In the genomic region with DNA sequence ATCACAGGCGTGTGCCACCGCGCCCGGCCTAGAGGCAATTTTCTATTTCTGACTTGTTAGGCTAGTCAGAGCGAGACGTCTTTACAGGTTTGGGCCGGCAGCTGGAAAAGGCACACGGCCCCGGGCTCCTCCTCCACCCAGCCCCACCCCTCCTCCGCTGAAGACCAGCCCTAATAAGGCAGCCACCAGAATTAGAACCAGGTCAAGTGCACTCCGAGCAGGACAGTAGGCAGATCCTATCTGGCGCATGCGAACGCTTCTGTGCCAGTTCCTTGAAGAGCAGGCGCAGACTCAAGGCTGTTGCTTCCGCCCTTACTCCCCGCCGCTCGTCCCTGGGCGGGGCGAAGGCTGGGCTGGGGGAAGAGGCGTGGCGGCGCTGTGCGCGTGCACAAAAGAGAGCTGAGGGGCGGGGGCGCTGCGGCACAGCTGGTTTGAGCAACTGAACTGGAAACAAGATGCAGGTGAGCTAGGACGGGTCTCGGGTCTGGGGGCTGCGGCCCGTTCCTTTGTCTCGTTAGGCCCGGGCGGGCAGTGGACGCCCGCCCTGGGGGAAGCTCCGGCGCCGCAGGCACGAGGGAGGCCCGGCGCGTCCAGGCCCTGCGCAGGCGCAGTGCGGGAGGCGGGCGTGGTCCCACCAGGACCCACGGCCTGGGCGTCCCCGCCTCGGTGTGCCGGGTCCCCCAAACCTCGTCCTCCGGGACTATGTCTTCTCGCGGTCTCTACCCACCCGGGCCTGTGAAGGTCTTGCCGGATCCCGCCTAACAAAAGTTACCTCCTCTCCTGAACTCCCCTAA, we compare ENCODE assay signal across 1 cellular context.
TF ChIP-seq lines count a peak whose summit lies in the region.

PDCL3 (plus strand) TSS at position 381 of the 794 bp plus-strand sequence; CDS start at position 456, 75 bp downstream.

TF ChIP-seq in HepG2, 621 proteins besides CTCF, POLR2A, EP300 and RAD21 (continued from another document and continues in another):
- TF ChIP-seq, protein P1, sequence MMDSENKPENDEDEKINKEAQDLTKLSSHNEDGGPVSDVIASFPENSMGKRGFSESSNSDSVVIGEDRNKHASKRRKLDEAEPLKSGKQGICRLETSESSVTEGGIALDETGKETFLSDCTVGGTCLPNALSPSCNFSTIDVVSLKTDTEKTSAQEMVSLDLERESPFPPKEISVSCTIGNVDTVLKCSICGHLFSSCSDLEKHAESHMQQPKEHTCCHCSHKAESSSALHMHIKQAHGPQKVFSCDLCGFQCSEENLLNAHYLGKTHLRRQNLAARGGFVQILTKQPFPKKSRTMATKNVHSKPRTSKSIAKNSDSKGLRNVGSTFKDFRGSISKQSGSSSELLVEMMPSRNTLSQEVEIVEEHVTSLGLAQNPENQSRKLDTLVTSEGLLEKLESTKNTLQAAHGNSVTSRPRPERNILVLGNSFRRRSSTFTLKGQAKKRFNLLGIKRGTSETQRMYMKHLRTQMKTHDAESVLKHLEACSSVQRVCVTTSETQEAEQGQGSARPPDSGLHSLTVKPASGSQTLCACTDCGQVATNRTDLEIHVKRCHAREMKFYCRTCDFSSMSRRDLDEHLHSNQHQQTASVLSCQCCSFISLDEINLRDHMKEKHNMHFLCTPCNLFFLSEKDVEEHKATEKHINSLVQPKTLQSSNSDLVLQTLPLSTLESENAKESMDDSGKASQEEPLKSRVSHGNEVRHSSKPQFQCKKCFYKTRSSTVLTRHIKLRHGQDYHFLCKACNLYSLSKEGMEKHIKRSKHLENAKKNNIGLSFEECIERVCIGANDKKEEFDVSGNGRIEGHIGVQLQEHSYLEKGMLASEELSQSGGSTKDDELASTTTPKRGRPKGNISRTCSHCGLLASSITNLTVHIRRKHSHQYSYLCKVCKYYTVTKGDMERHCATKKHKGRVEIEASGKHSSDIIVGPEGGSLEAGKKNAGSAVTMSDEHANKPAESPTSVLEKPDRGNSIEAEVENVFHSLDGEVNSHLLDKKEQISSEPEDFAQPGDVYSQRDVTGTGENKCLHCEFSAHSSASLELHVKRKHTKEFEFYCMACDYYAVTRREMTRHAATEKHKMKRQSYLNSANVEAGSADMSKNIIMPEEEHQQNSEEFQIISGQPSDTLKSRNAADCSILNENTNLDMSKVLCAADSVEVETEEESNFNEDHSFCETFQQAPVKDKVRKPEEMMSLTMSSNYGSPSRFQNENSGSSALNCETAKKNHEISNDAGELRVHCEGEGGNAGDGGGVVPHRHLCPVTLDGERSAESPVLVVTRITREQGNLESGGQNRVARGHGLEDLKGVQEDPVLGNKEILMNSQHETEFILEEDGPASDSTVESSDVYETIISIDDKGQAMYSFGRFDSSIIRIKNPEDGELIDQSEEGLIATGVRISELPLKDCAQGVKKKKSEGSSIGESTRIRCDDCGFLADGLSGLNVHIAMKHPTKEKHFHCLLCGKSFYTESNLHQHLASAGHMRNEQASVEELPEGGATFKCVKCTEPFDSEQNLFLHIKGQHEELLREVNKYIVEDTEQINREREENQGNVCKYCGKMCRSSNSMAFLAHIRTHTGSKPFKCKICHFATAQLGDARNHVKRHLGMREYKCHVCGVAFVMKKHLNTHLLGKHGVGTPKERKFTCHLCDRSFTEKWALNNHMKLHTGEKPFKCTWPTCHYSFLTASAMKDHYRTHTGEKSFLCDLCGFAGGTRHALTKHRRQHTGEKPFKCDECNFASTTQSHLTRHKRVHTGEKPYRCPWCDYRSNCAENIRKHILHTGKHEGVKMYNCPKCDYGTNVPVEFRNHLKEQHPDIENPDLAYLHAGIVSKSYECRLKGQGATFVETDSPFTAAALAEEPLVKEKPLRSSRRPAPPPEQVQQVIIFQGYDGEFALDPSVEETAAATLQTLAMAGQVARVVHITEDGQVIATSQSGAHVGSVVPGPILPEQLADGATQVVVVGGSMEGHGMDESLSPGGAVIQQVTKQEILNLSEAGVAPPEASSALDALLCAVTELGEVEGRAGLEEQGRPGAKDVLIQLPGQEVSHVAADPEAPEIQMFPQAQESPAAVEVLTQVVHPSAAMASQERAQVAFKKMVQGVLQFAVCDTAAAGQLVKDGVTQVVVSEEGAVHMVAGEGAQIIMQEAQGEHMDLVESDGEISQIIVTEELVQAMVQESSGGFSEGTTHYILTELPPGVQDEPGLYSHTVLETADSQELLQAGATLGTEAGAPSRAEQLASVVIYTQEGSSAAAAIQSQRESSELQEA (CRISPR knock-in tag; IDR thresholded peaks at IDR 0.05; ENCODE audit: not compliant biosample characterization), result peak; percentile 88
- TF ChIP-seq SMC3 (IDR thresholded peaks at IDR 0.05; ENCODE audit: low read length) (no peak), ZSCAN12 (CRISPR knock-in tag; IDR thresholded peaks at IDR 0.05) (peak; percentile 71; the same call in 1 of the 2 replicates), CEBPG (CRISPR knock-in tag; IDR thresholded peaks at IDR 0.05) (peak; percentile 20; the same call in 1 of the 2 replicates), ZNF296 (CRISPR knock-in tag; conservative IDR thresholded peaks at IDR 0.05) (no peak), ZNF121 (CRISPR knock-in tag; IDR thresholded peaks at IDR 0.05) (peak; percentile 73; the same call in 1 of the 2 replicates), RFX3 (CRISPR knock-in tag; IDR thresholded peaks at IDR 0.05) (no peak), ZNF549 (CRISPR knock-in tag; IDR thresholded peaks at IDR 0.05) (no peak), ZNF17 (CRISPR knock-in tag; IDR thresholded peaks at IDR 0.05) (no peak), KDM2A (CRISPR knock-in tag; IDR thresholded peaks at IDR 0.05; ENCODE audit: borderline replicate concordance, low read depth) (0 out of 2 replicates have a peak, but pooled peaks have one; percentile 54), UBTF (CRISPR knock-in tag; IDR thresholded peaks at IDR 0.05) (peak; percentile 67), ZNF44 (CRISPR knock-in tag; IDR thresholded peaks at IDR 0.05) (peak; percentile 27; the same call in 1 of the 2 replicates), KLF13 (CRISPR knock-in tag; IDR thresholded peaks at IDR 0.05) (0 out of 2 replicates have a peak, but pooled peaks have one; percentile 87), DBP (CRISPR knock-in tag; IDR thresholded peaks at IDR 0.05; ENCODE audit: not compliant biosample characterization) (peak; percentile 40), ZNF780A (CRISPR knock-in tag; IDR thresholded peaks at IDR 0.05) (no peak), MED8 (CRISPR knock-in tag; IDR thresholded peaks at IDR 0.05; ENCODE audit: insufficient replicate concordance) (peak; percentile 36), ZNF354B (CRISPR knock-in tag; IDR thresholded peaks at IDR 0.05) (no peak; the same call in 1 of the 2 replicates), RXRA (CRISPR knock-in tag; IDR thresholded peaks at IDR 0.05) (peak; percentile 85), ZSCAN29 (CRISPR knock-in tag; conservative IDR thresholded peaks at IDR 0.05) (no peak; the same call in 1 of the 2 replicates), CSRNP1 (CRISPR knock-in tag; IDR thresholded peaks at IDR 0.05) (peak; percentile 88)
- TF ChIP-seq, protein P2, sequence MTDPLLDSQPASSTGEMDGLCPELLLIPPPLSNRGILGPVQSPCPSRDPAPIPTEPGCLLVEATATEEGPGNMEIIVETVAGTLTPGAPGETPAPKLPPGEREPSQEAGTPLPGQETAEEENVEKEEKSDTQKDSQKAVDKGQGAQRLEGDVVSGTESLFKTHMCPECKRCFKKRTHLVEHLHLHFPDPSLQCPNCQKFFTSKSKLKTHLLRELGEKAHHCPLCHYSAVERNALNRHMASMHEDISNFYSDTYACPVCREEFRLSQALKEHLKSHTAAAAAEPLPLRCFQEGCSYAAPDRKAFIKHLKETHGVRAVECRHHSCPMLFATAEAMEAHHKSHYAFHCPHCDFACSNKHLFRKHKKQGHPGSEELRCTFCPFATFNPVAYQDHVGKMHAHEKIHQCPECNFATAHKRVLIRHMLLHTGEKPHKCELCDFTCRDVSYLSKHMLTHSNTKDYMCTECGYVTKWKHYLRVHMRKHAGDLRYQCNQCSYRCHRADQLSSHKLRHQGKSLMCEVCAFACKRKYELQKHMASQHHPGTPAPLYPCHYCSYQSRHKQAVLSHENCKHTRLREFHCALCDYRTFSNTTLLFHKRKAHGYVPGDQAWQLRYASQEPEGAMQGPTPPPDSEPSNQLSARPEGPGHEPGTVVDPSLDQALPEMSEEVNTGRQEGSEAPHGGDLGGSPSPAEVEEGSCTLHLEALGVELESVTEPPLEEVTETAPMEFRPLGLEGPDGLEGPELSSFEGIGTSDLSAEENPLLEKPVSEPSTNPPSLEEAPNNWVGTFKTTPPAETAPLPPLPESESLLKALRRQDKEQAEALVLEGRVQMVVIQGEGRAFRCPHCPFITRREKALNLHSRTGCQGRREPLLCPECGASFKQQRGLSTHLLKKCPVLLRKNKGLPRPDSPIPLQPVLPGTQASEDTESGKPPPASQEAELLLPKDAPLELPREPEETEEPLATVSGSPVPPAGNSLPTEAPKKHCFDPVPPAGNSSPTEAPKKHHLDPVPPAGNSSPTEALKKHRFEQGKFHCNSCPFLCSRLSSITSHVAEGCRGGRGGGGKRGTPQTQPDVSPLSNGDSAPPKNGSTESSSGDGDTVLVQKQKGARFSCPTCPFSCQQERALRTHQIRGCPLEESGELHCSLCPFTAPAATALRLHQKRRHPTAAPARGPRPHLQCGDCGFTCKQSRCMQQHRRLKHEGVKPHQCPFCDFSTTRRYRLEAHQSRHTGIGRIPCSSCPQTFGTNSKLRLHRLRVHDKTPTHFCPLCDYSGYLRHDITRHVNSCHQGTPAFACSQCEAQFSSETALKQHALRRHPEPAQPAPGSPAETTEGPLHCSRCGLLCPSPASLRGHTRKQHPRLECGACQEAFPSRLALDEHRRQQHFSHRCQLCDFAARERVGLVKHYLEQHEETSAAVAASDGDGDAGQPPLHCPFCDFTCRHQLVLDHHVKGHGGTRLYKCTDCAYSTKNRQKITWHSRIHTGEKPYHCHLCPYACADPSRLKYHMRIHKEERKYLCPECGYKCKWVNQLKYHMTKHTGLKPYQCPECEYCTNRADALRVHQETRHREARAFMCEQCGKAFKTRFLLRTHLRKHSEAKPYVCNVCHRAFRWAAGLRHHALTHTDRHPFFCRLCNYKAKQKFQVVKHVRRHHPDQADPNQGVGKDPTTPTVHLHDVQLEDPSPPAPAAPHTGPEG (CRISPR knock-in tag; IDR thresholded peaks at IDR 0.05), result peak; percentile 92
- TF ChIP-seq, protein P3, sequence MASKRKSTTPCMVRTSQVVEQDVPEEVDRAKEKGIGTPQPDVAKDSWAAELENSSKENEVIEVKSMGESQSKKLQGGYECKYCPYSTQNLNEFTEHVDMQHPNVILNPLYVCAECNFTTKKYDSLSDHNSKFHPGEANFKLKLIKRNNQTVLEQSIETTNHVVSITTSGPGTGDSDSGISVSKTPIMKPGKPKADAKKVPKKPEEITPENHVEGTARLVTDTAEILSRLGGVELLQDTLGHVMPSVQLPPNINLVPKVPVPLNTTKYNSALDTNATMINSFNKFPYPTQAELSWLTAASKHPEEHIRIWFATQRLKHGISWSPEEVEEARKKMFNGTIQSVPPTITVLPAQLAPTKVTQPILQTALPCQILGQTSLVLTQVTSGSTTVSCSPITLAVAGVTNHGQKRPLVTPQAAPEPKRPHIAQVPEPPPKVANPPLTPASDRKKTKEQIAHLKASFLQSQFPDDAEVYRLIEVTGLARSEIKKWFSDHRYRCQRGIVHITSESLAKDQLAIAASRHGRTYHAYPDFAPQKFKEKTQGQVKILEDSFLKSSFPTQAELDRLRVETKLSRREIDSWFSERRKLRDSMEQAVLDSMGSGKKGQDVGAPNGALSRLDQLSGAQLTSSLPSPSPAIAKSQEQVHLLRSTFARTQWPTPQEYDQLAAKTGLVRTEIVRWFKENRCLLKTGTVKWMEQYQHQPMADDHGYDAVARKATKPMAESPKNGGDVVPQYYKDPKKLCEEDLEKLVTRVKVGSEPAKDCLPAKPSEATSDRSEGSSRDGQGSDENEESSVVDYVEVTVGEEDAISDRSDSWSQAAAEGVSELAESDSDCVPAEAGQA (IDR thresholded peaks at IDR 0.05; ENCODE audit: low read depth), result no peak
- TF ChIP-seq, protein P3 (CRISPR knock-in tag; IDR thresholded peaks at IDR 0.05; ENCODE audit: borderline replicate concordance), result no peak
